Comparison of ENCODE assay signal across 8 cellular contexts in the genomic region with DNA sequence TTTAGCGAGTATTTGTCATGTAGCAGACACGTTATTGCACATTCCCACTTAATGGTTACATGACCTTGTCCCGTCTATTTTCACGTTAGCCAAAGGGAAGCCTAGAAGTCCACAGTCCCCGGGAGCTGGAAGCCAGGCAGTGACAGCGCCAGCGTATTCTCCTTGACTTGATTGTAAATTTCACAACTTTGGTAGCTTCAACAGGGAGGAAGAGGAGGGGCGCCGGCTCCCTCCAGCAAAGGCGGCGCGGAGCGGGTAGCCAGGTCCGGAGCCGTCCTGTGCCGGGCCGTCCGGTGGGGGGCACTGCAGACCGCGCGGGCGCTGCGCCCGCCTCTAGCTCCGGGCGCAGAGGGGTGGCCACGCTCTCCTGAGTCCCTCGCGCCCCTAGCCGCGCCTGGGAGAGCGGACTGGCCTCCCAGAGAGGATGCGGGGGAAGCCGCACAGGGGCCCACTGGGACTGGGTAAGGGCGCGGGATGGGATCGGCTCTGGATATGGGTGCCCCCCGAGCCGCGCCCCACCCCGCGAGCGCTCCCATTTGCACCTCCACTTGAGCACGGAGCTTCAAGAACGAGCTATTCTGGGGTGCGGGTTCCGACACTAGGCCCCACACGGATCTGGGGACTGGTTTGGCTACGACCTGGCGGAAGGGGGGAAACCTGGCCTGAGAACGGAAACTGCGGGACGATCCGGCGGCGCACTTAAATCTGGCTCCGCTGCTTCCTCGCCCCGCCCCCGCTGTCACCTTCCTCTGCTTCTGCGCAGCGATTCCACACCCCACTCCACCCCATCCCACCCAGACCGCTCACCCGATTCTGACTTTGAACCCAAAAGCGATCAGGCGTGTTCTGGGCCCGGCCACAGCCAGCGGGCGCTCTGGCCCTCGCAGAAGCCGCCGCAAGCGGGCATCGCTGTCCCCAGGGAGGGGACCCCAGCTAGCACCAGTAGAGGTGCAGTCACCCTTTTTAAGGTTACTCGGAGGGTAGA. TPM values are rescaled to one million over a fixed set of nuclear protein-coding genes. Genes with fewer than 3 reads are reported as not detected.
DNase-seq lines count a peak whose midpoint lies in the region; ATAC-seq and TF ChIP-seq lines count a peak whose summit lies in the region.

No MANE protein-coding gene starts in this region.

- no peaks in the 10 kb centered on the region for H3K27me3 ChIP-seq in fibroblast of lung (ENCODE audit: control insufficient read depth, insufficient read depth, low read length)
- no peaks in the 10 kb centered on the region for H3K27me3 ChIP-seq in uterus

- DNase-seq in AG08396 (ENCODE audit: low spot score) (peak; percentile 91), fibroblast of lung (ENCODE audit: low read depth in 2 of 2) (peak; percentile 26 to 63), myocyte (ENCODE audit: low read depth) (peak; percentile 46), uterus (peak; percentile 55 to 81), NCI-H128 (lab: John Stamatoyannopoulos, UW; ENCODE audit: unreplicated experiment) (no peak)
- peak; percentile 33 to 49 for DNase-seq in activated CD4-positive, alpha-beta T cell treated with anti-CD3 and anti-CD28 coated beads, Interleukin-2, amount 50 U/mL, for 48 hours

- peak overlapping the region; percentile 88 for H3K4me2 ChIP-seq in fibroblast of lung (ENCODE audit: extremely low read depth, insufficient read depth, low read length)

- no peaks in the 10 kb centered on the region for H3K79me2 ChIP-seq in fibroblast of lung (ENCODE audit: control insufficient read depth, insufficient read depth, low read length)

- TF ChIP-seq CTCF in fibroblast of lung (conservative IDR thresholded peaks at IDR 0.05 in 1 of 2, IDR thresholded peaks at IDR 0.05 in 1 of 2; ENCODE audit: low read depth in 1 of 2, low read length in 2 of 2) (peak; percentile 59 to 64), uterus (IDR thresholded peaks at IDR 0.05) (peak; percentile 88 to 94 (median 92))

- H3K27ac ChIP-seq in fibroblast of lung (ENCODE audit: insufficient read depth, low read length) = peak overlapping the region; percentile 52
- H3K27ac ChIP-seq in uterus = peak overlapping the region in 1 of 2 donors; percentile 4

- H2AFZ ChIP-seq in fibroblast of lung (ENCODE audit: low read length) = peak overlapping the region; percentile 90

- peak in 1 of 2 donors; percentile 29 for TF ChIP-seq POLR2A in uterus (IDR thresholded peaks at IDR 0.05)

- H3K9me3 ChIP-seq in fibroblast of lung (ENCODE audit: control insufficient read depth, insufficient read depth, low read depth, low read length) = no peaks in the 10 kb centered on the region
- H3K9me3 ChIP-seq in uterus = no peaks in the 10 kb centered on the region

- H3K4me3 ChIP-seq in fibroblast of lung (replicated peaks in 1 of 4; ENCODE audit: control extremely low read depth in 1 of 4, insufficient read depth in 1 of 4, low read depth in 3 of 4, low read length in 4 of 4) (peak overlapping the region; percentile 71 to 76 (median 72)), uterus (peak overlapping the region; percentile 33 to 50)

- peak overlapping the region; percentile 64 for H3K9ac ChIP-seq in fibroblast of lung (ENCODE audit: insufficient read depth, low read length)

- intact Hi-C loops in uterus (cut with DNase I; ENCODE audit: low total_unique reads) = loop anchor here (10.0 kb wide), 1 partner anchor 1099 kb away; no protein-coding TSS in a partner anchor

- no peaks in the 10 kb centered on the region for H3K4me1 ChIP-seq in fibroblast of lung (ENCODE audit: control insufficient read depth, extremely low read depth, insufficient read depth, low read length)
- no peaks in the 10 kb centered on the region for H3K4me1 ChIP-seq in uterus

- no peaks in the 10 kb centered on the region for H4K20me1 ChIP-seq in fibroblast of lung (ENCODE audit: control insufficient read depth, extremely low read depth, insufficient read depth, low read length)

- no peaks in the 10 kb centered on the region for H3K36me3 ChIP-seq in fibroblast of lung (ENCODE audit: control insufficient read depth, insufficient read depth, low read length)
- H3K36me3 ChIP-seq in uterus = no peaks in the 10 kb centered on the region

- peak; percentile 56 for ATAC-seq in GM18861 (IDR thresholded peaks at IDR 0.05; ENCODE audit: unreplicated experiment)
- peak; percentile 76 for ATAC-seq in HG03280 (IDR thresholded peaks at IDR 0.05; ENCODE audit: unreplicated experiment)

RNA-seq across cellular contexts. Expression of a gene that starts 23.8 kb away (rescaled TPM):
- 22.9 and 32.7 TPM in 2 replicates for total RNA-seq in fibroblast of lung
- 10.3 and 28.0 TPM in 2 replicates for polyA plus RNA-seq in fibroblast of lung
- 14.2 and 38.4 TPM in 2 replicates for polyA plus RNA-seq in fibroblast of lung (2012)
- 5.0 and 10.7 TPM in 2 replicates for polyA minus RNA-seq in fibroblast of lung (ENCODE audit: low replicate concordance)
- total RNA-seq in myocyte = 4.9 and 7.8 TPM in 2 replicates
- 7.6 TPM for polyA plus RNA-seq in myocyte (2012)
- 100 to 1,000 TPM in 2 of 4 donors, 10 to 100 TPM in 2; 20.2 to 152 (median 94.7) TPM for total RNA-seq in uterus
